Comparison of ENCODE assay signal across 22 cellular contexts in genomic region chr11:121047926-121048325, GRCh38.
"Had no signal": no experiment of that assay in that cellular context is flagged by ENCODE, and none has a peak within 500 bp of the region (broad histone marks: within the 10 kb centered on the region; RNA-seq: fewer than 3 reads in every experiment).

No MANE protein-coding gene starts in this region.

- H3K4me3 ChIP-seq: coronary artery, esophagus squamous epithelium, left lung, mucosa of descending colon, prostate gland, right atrium auricular region, skin epidermis, thoracic aorta, tibial nerve, upper lobe of left lung had no signal

- FAIRE-seq: urothelium cell line had no signal

- ATAC-seq: left cardiac atrium; mucosa of descending colon; natural killer cell treated with Interleukin-12 subunit alpha and Interleukin-12 subunit beta and Interleukin-15 and Interleukin-18, amount 100 ng/mL, for 72 hours; stimulated activated naive B cell treated with anti-CD40 and anti-IgM and Interleukin-4, amounts not matched to agents 10 μg/mL and 1 μg/mL and 100 μg/mL, for 72 hours had no signal

- H3K4me1 ChIP-seq: esophagus squamous epithelium, left lung, prostate gland, tibial nerve had no signal

- H3K9me3 ChIP-seq: esophagus squamous epithelium, left lung, mucosa of descending colon, neutrophil, prostate gland, right atrium auricular region, thoracic aorta, tibial nerve, upper lobe of left lung had no signal

- H3K27ac ChIP-seq: coronary artery, esophagus squamous epithelium, neutrophil, prostate gland, right atrium auricular region, skin epidermis, thoracic aorta, tibial nerve, upper lobe of left lung had no signal

- H3K27me3 ChIP-seq: esophagus squamous epithelium, left lung, neutrophil, right atrium auricular region, tibial nerve, upper lobe of left lung had no signal

- H3K36me3 ChIP-seq: neutrophil, prostate gland, right atrium auricular region had no signal

- DNase-seq: dermis blood vessel endothelial cell; effector memory CD4-positive, alpha-beta T cell; erythroblast; esophagus squamous epithelium; left cardiac atrium; left lung; mesenchymal stem cell; mucosa of descending colon; naive B cell; stimulated activated CD4-positive, alpha-beta T cell treated with anti-CD3 and anti-CD28 coated beads, Interleukin-15, amount 100 ng/mL, for 24 hours; stimulated activated CD4-positive, alpha-beta T cell treated with anti-CD3 and anti-CD28 coated beads, Interleukin-2, amount 100 ng/mL, for 48 hours; stimulated activated naive B cell treated with anti-CD40 and anti-IgM and Interleukin-4, amounts not matched to agents 10 μg/mL and 1 μg/mL and 100 μg/mL, for 72 hours; upper lobe of left lung had no signal
